Comparison of ENCODE assay signal across 1 cellular context in the genomic region with DNA sequence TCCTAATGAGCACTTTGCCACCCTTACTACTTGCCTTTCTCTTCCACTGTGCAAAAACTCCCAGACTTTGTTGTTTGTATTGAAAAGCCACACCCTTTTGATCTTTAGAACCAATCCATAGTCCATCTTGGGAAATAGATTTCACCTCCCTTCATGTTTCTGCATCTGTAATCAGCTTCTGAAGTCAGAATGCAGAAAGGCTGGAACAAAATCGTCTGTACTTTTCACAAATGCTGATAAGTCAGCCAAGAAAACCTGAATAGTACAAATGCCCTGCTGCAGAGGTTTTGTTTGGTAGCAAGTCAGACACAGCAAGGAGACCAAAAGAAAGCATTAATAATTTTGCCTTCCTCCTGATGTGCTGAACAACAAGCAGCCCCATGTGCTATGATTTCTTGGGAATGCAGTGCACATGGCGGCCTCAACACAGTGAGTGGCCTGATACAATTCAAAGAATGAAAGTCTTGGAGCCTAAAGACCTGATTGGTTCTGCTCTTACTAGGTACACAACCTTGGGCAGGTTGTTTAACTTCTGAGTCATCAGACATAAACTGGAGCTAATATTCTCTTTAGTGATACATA.
TF ChIP-seq lines count a peak whose summit lies in the region.

No MANE protein-coding gene starts in this region.

TF ChIP-seq in liver, 16 proteins besides CTCF, POLR2A, EP300 and RAD21 (continued from another document):
- TF ChIP-seq EGR1 (IDR thresholded peaks at IDR 0.05; ENCODE audit: low read depth in 2 of 2) = peak; percentile 21 to 63
- TF ChIP-seq FOXA2 (IDR thresholded peaks at IDR 0.05) = peak; percentile 56
- peak; percentile 44 for TF ChIP-seq NR2F2 (IDR thresholded peaks at IDR 0.05)
- peak; percentile 76 to 86 for TF ChIP-seq JUND (IDR thresholded peaks at IDR 0.05)
- no peak for TF ChIP-seq TAF1 (conservative IDR thresholded peaks at IDR 0.05)
- TF ChIP-seq HNF4A (conservative IDR thresholded peaks at IDR 0.05) = peak; percentile 100
- TF ChIP-seq RXRA (IDR thresholded peaks at IDR 0.05) = peak; percentile 87 to 92
- peak; percentile 99 for TF ChIP-seq HNF4G (IDR thresholded peaks at IDR 0.05)
